ENCODE assay signal across 8 cellular contexts in the genomic region with DNA sequence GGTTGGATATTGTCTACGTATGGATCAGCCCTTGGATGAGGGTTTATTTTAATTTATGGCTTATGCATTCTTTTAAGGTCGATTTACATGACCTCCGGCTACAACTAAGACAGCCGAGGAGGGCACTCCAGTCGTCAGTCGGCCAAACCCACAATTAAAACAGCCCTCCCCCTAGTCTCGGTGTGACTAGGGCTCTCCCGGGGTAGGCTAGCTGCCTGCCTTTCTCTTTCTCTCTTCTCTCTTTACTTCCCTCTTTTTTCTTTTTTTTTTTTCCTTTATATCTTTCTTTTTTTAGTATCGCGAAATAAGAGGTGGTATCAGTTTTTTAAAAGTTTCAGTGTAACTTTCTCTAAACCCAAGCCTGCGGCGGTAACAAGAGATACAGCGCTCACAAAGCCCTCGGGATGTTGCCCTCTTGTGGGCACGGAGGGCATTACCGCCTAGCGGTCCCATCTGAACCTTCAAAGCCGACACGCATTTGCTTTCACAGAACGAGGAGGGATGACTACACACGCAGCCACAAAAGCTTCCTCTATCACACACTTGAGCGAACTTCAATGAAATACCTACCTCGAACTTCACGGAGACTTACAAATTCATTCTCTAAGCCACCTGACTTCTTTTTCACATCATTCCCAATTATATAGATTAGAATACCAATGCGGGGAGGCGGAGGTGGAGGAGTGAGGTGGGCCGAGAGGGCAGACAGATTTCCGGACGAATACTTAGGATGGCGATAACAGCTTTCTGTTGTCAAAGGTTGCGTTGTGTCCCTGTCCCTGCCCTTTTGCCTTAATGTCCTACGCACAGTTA.
DNase-seq lines count a peak whose midpoint lies in the region; ATAC-seq and TF ChIP-seq lines count a peak whose summit lies in the region.

No MANE protein-coding gene starts in this region.

- DNase-seq in GM12865 (ENCODE audit: low read depth): peak; percentile 84
- peak; percentile 85 for DNase-seq in NCI-H1048 (lab: John Stamatoyannopoulos, UW)
- DNase-seq in T-helper 1 cell: peak; percentile 43 to 82 (median 54)
- peak; percentile 94 for DNase-seq in left ventricle myocardium superior
- DNase-seq in psoas muscle: peak; percentile 92 to 94

- peak overlapping the region; percentile 11 for H3K27ac ChIP-seq in angular gyrus (ENCODE audit: low read depth, low read length)
- H3K27ac ChIP-seq in psoas muscle: peak overlapping the region; percentile 98
- peak overlapping the region; percentile 84 for H3K27ac ChIP-seq in urinary bladder (ENCODE audit: low read depth)

- TF ChIP-seq CTCF in GM12865 (IDR thresholded peaks at IDR 0.05; ENCODE audit: insufficient read depth, low read depth, low read length, missing control alignments) (peak; percentile 90), psoas muscle (IDR thresholded peaks at IDR 0.05) (peak; percentile 99)

- WGBS in psoas muscle, 3 donors: 0 to 1% (median 0%) methylated on average over 32 of the region's 32 CpGs
- WGBS in urinary bladder: under 1% methylated on average over 32 of the region's 32 CpGs

- H3K36me3 ChIP-seq in psoas muscle (ENCODE audit: insufficient read depth in 1 of 2, low read depth in 1 of 2) (no peaks in the 10 kb centered on the region), urinary bladder (ENCODE audit: insufficient read depth) (no peaks in the 10 kb centered on the region)

- intact Hi-C loops in left ventricle myocardium superior (cut with micrococcal nuclease) (loop anchor here (5.0 to 10.0 kb wide), 2 partner anchors 411 to 954 kb away; no protein-coding TSS in a partner anchor), psoas muscle (cut with DNase I) (loop anchor here (1.0 to 10.0 kb wide), 8 partner anchors 141 to 634 kb away; no protein-coding TSS in a partner anchor)

- H3K4me3 ChIP-seq in GM12865 (ENCODE audit: low read depth, low read length): no peak overlapping the region
- H3K4me3 ChIP-seq in psoas muscle: peak overlapping the region; percentile 97
- peak overlapping the region; percentile 69 for H3K4me3 ChIP-seq in urinary bladder (ENCODE audit: low read depth, low read length)

- H3K4me1 ChIP-seq in psoas muscle (peaks cover 7% of the 10 kb centered on the region), urinary bladder (ENCODE audit: insufficient read depth) (no peaks in the 10 kb centered on the region)

- H3K27me3 ChIP-seq in psoas muscle (ENCODE audit: insufficient read depth in 3 of 3, low read length in 2 of 3): no peaks in the 10 kb centered on the region

- H3K9me3 ChIP-seq in psoas muscle: no peaks in the 10 kb centered on the region

- ATAC-seq in HG02610 (IDR thresholded peaks at IDR 0.05; ENCODE audit: unreplicated experiment): peak; percentile 96
- ATAC-seq in left ventricle myocardium superior: peak; percentile 60
- ATAC-seq in psoas muscle: peak; percentile 63 to 69 (median 68)

Comparison
In these comparisons a context has a peak if more than half of its experiments do, and no peak if none do; other contexts are left out.
1. H3K27ac ChIP-seq: peak in every context shown above with its lines; median percentile 98 in psoas muscle; 84 in urinary bladder; 11 in angular gyrus.